ENCODE assay signal across 1 cellular context in genomic region chr11:2825886-2826678, GRCh38.
TF ChIP-seq lines count a peak whose summit lies in the region.

No MANE protein-coding gene starts in this region.

TF ChIP-seq in HepG2, 621 proteins besides CTCF, POLR2A, EP300 and RAD21 (continued from another document):
- TF ChIP-seq FOSL2 (CRISPR knock-in tag; IDR thresholded peaks at IDR 0.05) (peak; percentile 82), NFE2L1 (CRISPR knock-in tag; IDR thresholded peaks at IDR 0.05; ENCODE audit: borderline replicate concordance) (no peak), ZNF558 (CRISPR knock-in tag; IDR thresholded peaks at IDR 0.05; ENCODE audit: borderline replicate concordance) (no peak), ZNF414 (CRISPR knock-in tag; IDR thresholded peaks at IDR 0.05) (no peak), XRCC5 (optimal IDR thresholded peaks at IDR 0.05; ENCODE audit: low read length) (no peak), THRA (CRISPR knock-in tag; IDR thresholded peaks at IDR 0.05; ENCODE audit: borderline replicate concordance) (no peak), PHF8 (CRISPR knock-in tag; IDR thresholded peaks at IDR 0.05) (no peak), ZNF12 (CRISPR knock-in tag; IDR thresholded peaks at IDR 0.05) (peak; percentile 67; the same call in 1 of the 2 replicates), E2F1 (CRISPR knock-in tag; IDR thresholded peaks at IDR 0.05) (no peak), CEBPB (IDR thresholded peaks at IDR 0.05; ENCODE audit: borderline replicate concordance, low read depth, low read length) (peak; percentile 38; the same call in 1 of the 2 replicates), ZNF543 (CRISPR knock-in tag; IDR thresholded peaks at IDR 0.05) (no peak), RNF2 (conservative IDR thresholded peaks at IDR 0.05; ENCODE audit: low read depth) (no peak), ZNF879 (CRISPR knock-in tag; IDR thresholded peaks at IDR 0.05) (no peak), KLF9 (CRISPR knock-in tag; IDR thresholded peaks at IDR 0.05; ENCODE audit: low read depth) (no peak), ZFP1 (CRISPR knock-in tag; IDR thresholded peaks at IDR 0.05) (no peak), ZNF761 (CRISPR knock-in tag; conservative IDR thresholded peaks at IDR 0.05) (no peak), HOXA3 (CRISPR knock-in tag; IDR thresholded peaks at IDR 0.05) (no peak), TEAD3 (CRISPR knock-in tag; optimal IDR thresholded peaks at IDR 0.05; ENCODE audit: borderline replicate concordance) (peak; percentile 26), ZNF850 (CRISPR knock-in tag; conservative IDR thresholded peaks at IDR 0.05) (no peak), FOXP1 (IDR thresholded peaks at IDR 0.05) (no peak), FOXP1 (CRISPR knock-in tag; IDR thresholded peaks at IDR 0.05) (no peak), ZNF784 (CRISPR knock-in tag; IDR thresholded peaks at IDR 0.05; ENCODE audit: borderline replicate concordance) (no peak), NFYC (CRISPR knock-in tag; IDR thresholded peaks at IDR 0.05) (no peak), NCOA1 (CRISPR knock-in tag; IDR thresholded peaks at IDR 0.05) (no peak), RAD51 (IDR thresholded peaks at IDR 0.05; ENCODE audit: borderline replicate concordance) (no peak), ERF (CRISPR knock-in tag; IDR thresholded peaks at IDR 0.05) (no peak), ZNF468 (CRISPR knock-in tag; IDR thresholded peaks at IDR 0.05) (no peak), SSRP1 (CRISPR knock-in tag; IDR thresholded peaks at IDR 0.05) (no peak), ZBTB2 (CRISPR knock-in tag; IDR thresholded peaks at IDR 0.05; ENCODE audit: low read depth) (no peak), ZFP41 (CRISPR knock-in tag; IDR thresholded peaks at IDR 0.05; ENCODE audit: borderline replicate concordance) (no peak), CEBPZ (IDR thresholded peaks at IDR 0.05; ENCODE audit: low read length) (no peak), TAF1 (CRISPR knock-in tag; IDR thresholded peaks at IDR 0.05) (no peak), SATB2 (CRISPR knock-in tag; IDR thresholded peaks at IDR 0.05) (no peak), ZNF576 (CRISPR knock-in tag; IDR thresholded peaks at IDR 0.05) (no peak), GRHL1 (CRISPR knock-in tag; conservative IDR thresholded peaks at IDR 0.05) (no peak), ZNF142 (CRISPR knock-in tag; IDR thresholded peaks at IDR 0.05) (no peak), ZNF225 (CRISPR knock-in tag; IDR thresholded peaks at IDR 0.05) (no peak), MYC (CRISPR knock-in tag; IDR thresholded peaks at IDR 0.05; ENCODE audit: borderline replicate concordance) (no peak), PBX3 (CRISPR knock-in tag; IDR thresholded peaks at IDR 0.05; ENCODE audit: borderline replicate concordance) (no peak), YEATS4 (CRISPR knock-in tag; IDR thresholded peaks at IDR 0.05; ENCODE audit: borderline replicate concordance) (no peak), ZNF550 (CRISPR knock-in tag; IDR thresholded peaks at IDR 0.05; ENCODE audit: borderline replicate concordance) (no peak), PATZ1 (CRISPR knock-in tag; IDR thresholded peaks at IDR 0.05) (0 out of 2 replicates have a peak, but pooled peaks have one; percentile 20)
